ENCODE assay signal across 1 cellular context in the genomic region with DNA sequence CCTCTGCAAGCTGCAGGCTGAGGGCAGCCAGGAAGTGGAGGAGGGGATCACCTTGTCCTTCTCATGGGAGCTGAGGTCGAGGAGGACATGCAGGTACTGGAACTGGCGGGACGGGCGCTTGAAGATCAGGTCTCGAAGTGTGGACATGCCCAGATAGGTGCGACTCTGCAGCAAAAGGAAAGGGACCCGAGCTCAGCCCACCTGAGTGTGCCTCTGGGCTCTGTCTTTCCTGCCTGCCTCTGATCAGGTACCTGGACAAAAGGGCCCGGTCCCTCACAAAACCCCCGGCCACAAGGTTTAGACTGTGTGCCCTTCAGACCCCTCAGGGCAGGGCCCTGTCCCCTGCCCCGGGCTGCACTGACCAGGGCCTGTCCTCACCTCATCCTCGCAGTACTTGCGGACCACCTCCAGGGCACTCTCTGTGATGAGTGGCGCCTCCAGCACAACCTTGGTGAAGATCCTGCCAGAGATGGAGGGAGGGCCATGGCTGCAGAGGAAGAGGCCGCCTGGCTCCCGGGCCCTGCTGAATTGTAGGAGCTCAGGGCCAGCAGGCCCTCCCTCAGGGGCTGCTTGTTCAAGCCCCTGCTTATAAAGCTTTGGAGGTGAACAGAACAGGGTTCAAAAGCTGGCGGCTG.
A peak's percentile ranks its signal among the peaks of the same experiment; 100 is the strongest.
TF ChIP-seq lines count a peak whose summit lies in the region.

No MANE protein-coding gene starts in this region.

TF ChIP-seq in HepG2, 621 proteins besides CTCF, POLR2A, EP300 and RAD21:
- TF ChIP-seq ZNF556 (CRISPR knock-in tag; IDR thresholded peaks at IDR 0.05; ENCODE audit: borderline replicate concordance) (no peak), AGO2 (optimal IDR thresholded peaks at IDR 0.05; ENCODE audit: low read depth, low read length) (peak; percentile 46)
TF ChIP-seq in HepG2: peak in this region for 1.
